ENCODE assay signal across 1 cellular context in genomic region chr17:57987582-57988300, GRCh38.
TF ChIP-seq lines count a peak whose summit lies in the region.

VEZF1 (minus strand) TSS chr17:57988254; CDS start chr17:57988111, 143 bp downstream.

TF ChIP-seq in HEK293, 187 proteins besides CTCF, POLR2A, EP300 and RAD21 (continued from another document and continues in another):
- TF ChIP-seq ZNF148 (tag by site-specific recombination; IDR thresholded peaks at IDR 0.05; ENCODE audit: borderline replicate concordance) (no peak), WT1 (tag by site-specific recombination; IDR thresholded peaks at IDR 0.05) (peak; percentile 73), ZFP69B (tag by site-specific recombination; IDR thresholded peaks at IDR 0.05) (no peak; the same call in 1 of the 2 replicates), BCL11A (tag by site-specific recombination; IDR thresholded peaks at IDR 0.05; ENCODE audit: low read depth) (peak; percentile 90; the same call in 1 of the 2 replicates), ZBTB26 (tag by site-specific recombination; optimal IDR thresholded peaks at IDR 0.05) (peak; percentile 67), ZNF558 (tag by site-specific recombination; IDR thresholded peaks at IDR 0.05) (no peak), ZNF133 (tag by site-specific recombination; IDR thresholded peaks at IDR 0.05) (no peak), ZNF211 (tag by site-specific recombination; IDR thresholded peaks at IDR 0.05; ENCODE audit: low read depth) (no peak), EGR2 (tag by site-specific recombination; IDR thresholded peaks at IDR 0.05; ENCODE audit: low read depth) (peak; percentile 57), ZNF600 (tag by site-specific recombination; IDR thresholded peaks at IDR 0.05) (peak; percentile 70), SCRT2 (tag by site-specific recombination; IDR thresholded peaks at IDR 0.05) (0 out of 2 replicates have a peak, but pooled peaks have one; percentile 21), KLF17 (tag by site-specific recombination; IDR thresholded peaks at IDR 0.05) (peak; percentile 78; the same call in 1 of the 2 replicates), ZNF2 (tag by site-specific recombination; IDR thresholded peaks at IDR 0.05) (peak; percentile 77; the same call in 1 of the 2 replicates), ZNF112 (tag by site-specific recombination; IDR thresholded peaks at IDR 0.05) (no peak), ZNF701 (tag by site-specific recombination; IDR thresholded peaks at IDR 0.05) (no peak), GLI2 (tag by site-specific recombination; IDR thresholded peaks at IDR 0.05; ENCODE audit: borderline replicate concordance, low read depth) (no peak), ZNF280C (tag by site-specific recombination; IDR thresholded peaks at IDR 0.05) (no peak), ZNF585B (tag by site-specific recombination; IDR thresholded peaks at IDR 0.05) (no peak), HOXD13 (CRISPR knock-in tag; IDR thresholded peaks at IDR 0.05; ENCODE audit: borderline replicate concordance) (no peak), ZNF114 (tag by site-specific recombination; IDR thresholded peaks at IDR 0.05) (no peak), ZNF768 (tag by site-specific recombination; IDR thresholded peaks at IDR 0.05) (no peak), SP2 (tag by site-specific recombination; IDR thresholded peaks at IDR 0.05) (peak; percentile 65), TSHZ1 (tag by site-specific recombination; IDR thresholded peaks at IDR 0.05; ENCODE audit: borderline replicate concordance) (no peak), ZNF248 (tag by site-specific recombination; IDR thresholded peaks at IDR 0.05) (no peak), ZNF24 (tag by site-specific recombination; IDR thresholded peaks at IDR 0.05) (peak; percentile 58; the same call in 1 of the 2 replicates), ZNF670 (tag by site-specific recombination; IDR thresholded peaks at IDR 0.05; ENCODE audit: low read depth) (no peak), ZNF391 (tag by site-specific recombination; IDR thresholded peaks at IDR 0.05; ENCODE audit: borderline replicate concordance, low read depth) (peak; percentile 89), ZBTB10 (tag by site-specific recombination; IDR thresholded peaks at IDR 0.05) (peak; percentile 99), IKZF3 (tag by site-specific recombination; IDR thresholded peaks at IDR 0.05) (no peak), ZBTB44 (tag by site-specific recombination; IDR thresholded peaks at IDR 0.05) (no peak), ZNF518A (tag by site-specific recombination; conservative IDR thresholded peaks at IDR 0.05; ENCODE audit: low read depth) (no peak), ZNF37A (tag by site-specific recombination; IDR thresholded peaks at IDR 0.05) (no peak), ZNF140 (tag by site-specific recombination; IDR thresholded peaks at IDR 0.05) (no peak), KLF8 (tag by site-specific recombination; IDR thresholded peaks at IDR 0.05) (peak; percentile 95), ZFHX2 (tag by site-specific recombination; conservative IDR thresholded peaks at IDR 0.05) (peak; percentile 80), ZBTB7A (tag by site-specific recombination; IDR thresholded peaks at IDR 0.05; ENCODE audit: low read depth) (peak; percentile 85), ZBTB48 (tag by site-specific recombination; IDR thresholded peaks at IDR 0.05) (peak; percentile 78), ZNF239 (tag by site-specific recombination; IDR thresholded peaks at IDR 0.05) (no peak), ZNF707 (tag by site-specific recombination; IDR thresholded peaks at IDR 0.05) (no peak), ZNF23 (tag by site-specific recombination; IDR thresholded peaks at IDR 0.05; ENCODE audit: borderline replicate concordance) (no peak), ZNF555 (tag by site-specific recombination; conservative IDR thresholded peaks at IDR 0.05) (no peak), HOXC10 (CRISPR knock-in tag; IDR thresholded peaks at IDR 0.05) (no peak), ZNF292 (tag by site-specific recombination; IDR thresholded peaks at IDR 0.05; ENCODE audit: borderline replicate concordance, low read depth) (no peak), ZNF664 (tag by site-specific recombination; IDR thresholded peaks at IDR 0.05) (0 out of 2 replicates have a peak, but pooled peaks have one; percentile 8), ZNF548 (tag by site-specific recombination; IDR thresholded peaks at IDR 0.05) (no peak)
